Comparison of ENCODE assay signal across 1 cellular context in genomic region chr3:48552111-48552911, GRCh38.
TF ChIP-seq lines count a peak whose summit lies in the region.

No MANE protein-coding gene starts in this region.

TF ChIP-seq in HepG2, 621 proteins besides CTCF, POLR2A, EP300 and RAD21 (continued from another document and continues in another):
- TF ChIP-seq ZNF770 (CRISPR knock-in tag; IDR thresholded peaks at IDR 0.05) = no peak
- TF ChIP-seq, protein P1, sequence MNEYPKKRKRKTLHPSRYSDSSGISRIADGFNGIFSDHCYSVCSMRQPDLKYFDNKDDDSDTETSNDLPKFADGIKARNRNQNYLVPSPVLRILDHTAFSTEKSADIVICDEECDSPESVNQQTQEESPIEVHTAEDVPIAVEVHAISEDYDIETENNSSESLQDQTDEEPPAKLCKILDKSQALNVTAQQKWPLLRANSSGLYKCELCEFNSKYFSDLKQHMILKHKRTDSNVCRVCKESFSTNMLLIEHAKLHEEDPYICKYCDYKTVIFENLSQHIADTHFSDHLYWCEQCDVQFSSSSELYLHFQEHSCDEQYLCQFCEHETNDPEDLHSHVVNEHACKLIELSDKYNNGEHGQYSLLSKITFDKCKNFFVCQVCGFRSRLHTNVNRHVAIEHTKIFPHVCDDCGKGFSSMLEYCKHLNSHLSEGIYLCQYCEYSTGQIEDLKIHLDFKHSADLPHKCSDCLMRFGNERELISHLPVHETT (CRISPR knock-in tag; conservative IDR thresholded peaks at IDR 0.05) = no peak
- TF ChIP-seq SATB2 (CRISPR knock-in tag; IDR thresholded peaks at IDR 0.05) = no peak
- TF ChIP-seq SOX13 (IDR thresholded peaks at IDR 0.05) = no peak
- peak in 1 of 2 experiments; percentile 50; a peak in 2 of 4 replicates for TF ChIP-seq SOX13 (CRISPR knock-in tag; conservative IDR thresholded peaks at IDR 0.05 in 1 of 2, IDR thresholded peaks at IDR 0.05 in 1 of 2)
- no peak for TF ChIP-seq ZNF138 (CRISPR knock-in tag; IDR thresholded peaks at IDR 0.05; ENCODE audit: low read depth)
- TF ChIP-seq, protein P2, sequence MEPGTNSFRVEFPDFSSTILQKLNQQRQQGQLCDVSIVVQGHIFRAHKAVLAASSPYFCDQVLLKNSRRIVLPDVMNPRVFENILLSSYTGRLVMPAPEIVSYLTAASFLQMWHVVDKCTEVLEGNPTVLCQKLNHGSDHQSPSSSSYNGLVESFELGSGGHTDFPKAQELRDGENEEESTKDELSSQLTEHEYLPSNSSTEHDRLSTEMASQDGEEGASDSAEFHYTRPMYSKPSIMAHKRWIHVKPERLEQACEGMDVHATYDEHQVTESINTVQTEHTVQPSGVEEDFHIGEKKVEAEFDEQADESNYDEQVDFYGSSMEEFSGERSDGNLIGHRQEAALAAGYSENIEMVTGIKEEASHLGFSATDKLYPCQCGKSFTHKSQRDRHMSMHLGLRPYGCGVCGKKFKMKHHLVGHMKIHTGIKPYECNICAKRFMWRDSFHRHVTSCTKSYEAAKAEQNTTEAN (CRISPR knock-in tag; conservative IDR thresholded peaks at IDR 0.05) = no peak
- TF ChIP-seq, protein P3, sequence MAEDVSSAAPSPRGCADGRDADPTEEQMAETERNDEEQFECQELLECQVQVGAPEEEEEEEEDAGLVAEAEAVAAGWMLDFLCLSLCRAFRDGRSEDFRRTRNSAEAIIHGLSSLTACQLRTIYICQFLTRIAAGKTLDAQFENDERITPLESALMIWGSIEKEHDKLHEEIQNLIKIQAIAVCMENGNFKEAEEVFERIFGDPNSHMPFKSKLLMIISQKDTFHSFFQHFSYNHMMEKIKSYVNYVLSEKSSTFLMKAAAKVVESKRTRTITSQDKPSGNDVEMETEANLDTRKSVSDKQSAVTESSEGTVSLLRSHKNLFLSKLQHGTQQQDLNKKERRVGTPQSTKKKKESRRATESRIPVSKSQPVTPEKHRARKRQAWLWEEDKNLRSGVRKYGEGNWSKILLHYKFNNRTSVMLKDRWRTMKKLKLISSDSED (CRISPR knock-in tag; IDR thresholded peaks at IDR 0.05) = no peak
- no peak for TF ChIP-seq HOXD1 (CRISPR knock-in tag; IDR thresholded peaks at IDR 0.05)
- TF ChIP-seq SETDB1 (CRISPR knock-in tag; IDR thresholded peaks at IDR 0.05; ENCODE audit: borderline replicate concordance) = no peak
- no peak for TF ChIP-seq GATAD2A (CRISPR knock-in tag; IDR thresholded peaks at IDR 0.05)
- TF ChIP-seq ZNF232 (CRISPR knock-in tag; IDR thresholded peaks at IDR 0.05; ENCODE audit: borderline replicate concordance) = no peak
- no peak for TF ChIP-seq ZC3H4 (CRISPR knock-in tag; IDR thresholded peaks at IDR 0.05; ENCODE audit: borderline replicate concordance)
- TF ChIP-seq ZNF704 (CRISPR knock-in tag; IDR thresholded peaks at IDR 0.05; ENCODE audit: borderline replicate concordance) = no peak
- TF ChIP-seq ZHX2 (IDR thresholded peaks at IDR 0.05; ENCODE audit: low read depth) = no peak
- TF ChIP-seq ZHX2 (CRISPR knock-in tag; IDR thresholded peaks at IDR 0.05; ENCODE audit: borderline replicate concordance) = no peak
- TF ChIP-seq CEBPB (IDR thresholded peaks at IDR 0.05; ENCODE audit: borderline replicate concordance, low read depth, low read length) = no peak
- TF ChIP-seq ZNF589 (CRISPR knock-in tag; conservative IDR thresholded peaks at IDR 0.05) = no peak
- no peak for TF ChIP-seq HNRNPL (IDR thresholded peaks at IDR 0.05; ENCODE audit: low read depth, low read length)
- TF ChIP-seq, protein P4, sequence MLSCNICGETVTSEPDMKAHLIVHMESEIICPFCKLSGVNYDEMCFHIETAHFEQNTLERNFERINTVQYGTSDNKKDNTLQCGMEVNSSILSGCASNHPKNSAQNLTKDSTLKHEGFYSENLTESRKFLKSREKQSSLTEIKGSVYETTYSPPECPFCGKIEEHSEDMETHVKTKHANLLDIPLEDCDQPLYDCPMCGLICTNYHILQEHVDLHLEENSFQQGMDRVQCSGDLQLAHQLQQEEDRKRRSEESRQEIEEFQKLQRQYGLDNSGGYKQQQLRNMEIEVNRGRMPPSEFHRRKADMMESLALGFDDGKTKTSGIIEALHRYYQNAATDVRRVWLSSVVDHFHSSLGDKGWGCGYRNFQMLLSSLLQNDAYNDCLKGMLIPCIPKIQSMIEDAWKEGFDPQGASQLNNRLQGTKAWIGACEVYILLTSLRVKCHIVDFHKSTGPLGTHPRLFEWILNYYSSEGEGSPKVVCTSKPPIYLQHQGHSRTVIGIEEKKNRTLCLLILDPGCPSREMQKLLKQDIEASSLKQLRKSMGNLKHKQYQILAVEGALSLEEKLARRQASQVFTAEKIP (CRISPR knock-in tag; IDR thresholded peaks at IDR 0.05; ENCODE audit: borderline replicate concordance) = no peak
- no peak for TF ChIP-seq ZNF563 (CRISPR knock-in tag; IDR thresholded peaks at IDR 0.05)
- TF ChIP-seq PHB2 (IDR thresholded peaks at IDR 0.05; ENCODE audit: partially characterized antibody) = no peak
- TF ChIP-seq HDAC1 (CRISPR knock-in tag; IDR thresholded peaks at IDR 0.05) = no peak
- TF ChIP-seq, protein P5, sequence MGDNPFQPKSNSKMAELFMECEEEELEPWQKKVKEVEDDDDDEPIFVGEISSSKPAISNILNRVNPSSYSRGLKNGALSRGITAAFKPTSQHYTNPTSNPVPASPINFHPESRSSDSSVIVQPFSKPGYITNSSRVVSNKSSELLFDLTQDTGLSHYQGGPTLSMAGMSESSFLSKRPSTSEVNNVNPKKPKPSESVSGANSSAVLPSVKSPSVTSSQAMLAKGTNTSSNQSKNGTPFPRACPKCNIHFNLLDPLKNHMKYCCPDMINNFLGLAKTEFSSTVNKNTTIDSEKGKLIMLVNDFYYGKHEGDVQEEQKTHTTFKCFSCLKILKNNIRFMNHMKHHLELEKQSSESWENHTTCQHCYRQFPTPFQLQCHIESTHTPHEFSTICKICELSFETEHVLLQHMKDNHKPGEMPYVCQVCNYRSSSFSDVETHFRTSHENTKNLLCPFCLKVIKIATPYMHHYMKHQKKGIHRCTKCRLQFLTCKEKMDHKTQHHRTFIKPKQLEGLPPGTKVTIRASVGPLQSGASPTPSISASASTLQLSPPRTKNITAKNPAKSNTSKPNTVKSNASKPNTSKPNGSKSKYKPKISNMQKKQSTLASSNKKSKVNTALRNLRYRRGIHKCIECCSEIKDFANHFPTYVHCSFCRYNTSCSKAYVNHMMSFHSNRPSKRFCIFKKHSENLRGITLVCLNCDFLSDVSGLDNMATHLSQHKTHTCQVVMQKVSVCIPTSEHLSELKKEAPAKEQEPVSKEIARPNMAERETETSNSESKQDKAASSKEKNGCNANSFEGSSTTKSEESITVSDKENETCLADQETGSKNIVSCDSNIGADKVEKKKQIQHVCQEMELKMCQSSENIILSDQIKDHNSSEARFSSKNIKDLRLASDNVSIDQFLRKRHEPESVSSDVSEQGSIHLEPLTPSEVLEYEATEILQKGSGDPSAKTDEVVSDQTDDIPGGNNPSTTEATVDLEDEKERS (CRISPR knock-in tag; IDR thresholded peaks at IDR 0.05) = no peak
- TF ChIP-seq ATF4 (CRISPR knock-in tag; IDR thresholded peaks at IDR 0.05) = no peak
- TF ChIP-seq ZBTB1 (CRISPR knock-in tag; IDR thresholded peaks at IDR 0.05; ENCODE audit: borderline replicate concordance) = no peak
- TF ChIP-seq, protein P6, sequence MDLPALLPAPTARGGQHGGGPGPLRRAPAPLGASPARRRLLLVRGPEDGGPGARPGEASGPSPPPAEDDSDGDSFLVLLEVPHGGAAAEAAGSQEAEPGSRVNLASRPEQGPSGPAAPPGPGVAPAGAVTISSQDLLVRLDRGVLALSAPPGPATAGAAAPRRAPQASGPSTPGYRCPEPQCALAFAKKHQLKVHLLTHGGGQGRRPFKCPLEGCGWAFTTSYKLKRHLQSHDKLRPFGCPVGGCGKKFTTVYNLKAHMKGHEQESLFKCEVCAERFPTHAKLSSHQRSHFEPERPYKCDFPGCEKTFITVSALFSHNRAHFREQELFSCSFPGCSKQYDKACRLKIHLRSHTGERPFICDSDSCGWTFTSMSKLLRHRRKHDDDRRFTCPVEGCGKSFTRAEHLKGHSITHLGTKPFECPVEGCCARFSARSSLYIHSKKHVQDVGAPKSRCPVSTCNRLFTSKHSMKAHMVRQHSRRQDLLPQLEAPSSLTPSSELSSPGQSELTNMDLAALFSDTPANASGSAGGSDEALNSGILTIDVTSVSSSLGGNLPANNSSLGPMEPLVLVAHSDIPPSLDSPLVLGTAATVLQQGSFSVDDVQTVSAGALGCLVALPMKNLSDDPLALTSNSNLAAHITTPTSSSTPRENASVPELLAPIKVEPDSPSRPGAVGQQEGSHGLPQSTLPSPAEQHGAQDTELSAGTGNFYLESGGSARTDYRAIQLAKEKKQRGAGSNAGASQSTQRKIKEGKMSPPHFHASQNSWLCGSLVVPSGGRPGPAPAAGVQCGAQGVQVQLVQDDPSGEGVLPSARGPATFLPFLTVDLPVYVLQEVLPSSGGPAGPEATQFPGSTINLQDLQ (CRISPR knock-in tag; IDR thresholded peaks at IDR 0.05) = no peak
- no peak for TF ChIP-seq ZBTB33 (CRISPR knock-in tag; IDR thresholded peaks at IDR 0.05)
- no peak for TF ChIP-seq MZF1 (CRISPR knock-in tag; IDR thresholded peaks at IDR 0.05; ENCODE audit: borderline replicate concordance)
